Comparison of ENCODE assay signal across 1 cellular context in genomic region chr10:79354141-79354540, GRCh38.
TF ChIP-seq lines count a peak whose summit lies in the region.

No MANE protein-coding gene starts in this region.

TF ChIP-seq in IMR-90, 13 proteins besides CTCF, POLR2A, EP300 and RAD21:
- no peak for TF ChIP-seq MAZ (IDR thresholded peaks at IDR 0.05; ENCODE audit: borderline replicate concordance, low read depth, low read length)
- TF ChIP-seq MXI1 (IDR thresholded peaks at IDR 0.05; ENCODE audit: borderline replicate concordance, low read depth, low read length) = no peak
- TF ChIP-seq FOS (IDR thresholded peaks at IDR 0.05; ENCODE audit: low read depth, low read length) = no peak
- no peak for TF ChIP-seq CHD1 (IDR thresholded peaks at IDR 0.05; ENCODE audit: low read depth, low read length)
